In genomic region chrX:123959281-123960063, GRCh38 we compare ENCODE assay signal across 1 cellular context.
TF ChIP-seq lines count a peak whose summit lies in the region.

No MANE protein-coding gene starts in this region.

TF ChIP-seq in WTC11, 78 proteins besides CTCF, POLR2A, EP300 and RAD21:
- TF ChIP-seq ARID4B (CRISPR knock-in tag; IDR thresholded peaks at IDR 0.05; ENCODE audit: borderline replicate concordance), result no peak
- no peak for TF ChIP-seq TEAD1 (CRISPR knock-in tag; IDR thresholded peaks at IDR 0.05)
- TF ChIP-seq ATF3 (CRISPR knock-in tag; conservative IDR thresholded peaks at IDR 0.05), result no peak
- TF ChIP-seq TCF7 (CRISPR knock-in tag; IDR thresholded peaks at IDR 0.05; ENCODE audit: low read depth), result no peak
- no peak for TF ChIP-seq E2F1 (CRISPR knock-in tag; IDR thresholded peaks at IDR 0.05)
- TF ChIP-seq GRHL2 (CRISPR knock-in tag; IDR thresholded peaks at IDR 0.05; ENCODE audit: insufficient replicate concordance, severe bottlenecking), result no peak
- TF ChIP-seq ZNF396 (CRISPR knock-in tag; IDR thresholded peaks at IDR 0.05; ENCODE audit: borderline replicate concordance), result no peak
